17 cellular contexts compared by ENCODE assay signal in the genomic region with DNA sequence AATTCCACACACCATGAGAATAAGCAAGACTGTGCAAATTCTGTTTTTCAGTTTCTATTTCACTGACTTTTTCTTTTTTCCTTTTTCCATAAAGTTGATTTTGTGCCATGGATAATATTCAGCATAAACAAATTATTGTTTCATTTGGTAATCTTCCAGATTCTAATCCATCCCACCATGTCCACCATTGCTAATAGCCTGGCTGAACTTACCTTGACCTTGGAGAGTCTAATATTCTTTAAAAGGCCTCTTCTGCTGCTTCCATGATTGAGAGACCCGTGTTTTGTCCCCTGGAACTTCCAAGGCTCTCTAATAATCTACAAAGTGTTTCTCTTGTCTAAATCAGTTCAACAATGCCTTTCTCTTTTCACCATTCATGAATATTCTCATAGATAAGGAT.
DNase-seq lines count a peak whose midpoint lies in the region; ATAC-seq and TF ChIP-seq lines count a peak whose summit lies in the region.
"Had no signal": no experiment of that assay in that cellular context is flagged by ENCODE, and none has a peak within 500 bp of the region (broad histone marks: within the 10 kb centered on the region; RNA-seq: fewer than 3 reads in every experiment).

No MANE protein-coding gene starts in this region.

- no peaks in the 10 kb centered on the region for H3K36me3 ChIP-seq in muscle layer of duodenum (ENCODE audit: control insufficient read depth in 1 of 2, insufficient read depth in 2 of 2, low read length in 2 of 2)
- H3K36me3 ChIP-seq: lower lobe of right lung, pancreas had no signal

- H3K4me3 ChIP-seq in muscle layer of duodenum (ENCODE audit: low read depth in 1 of 2, low read length in 2 of 2): no peak overlapping the region
- H3K4me3 ChIP-seq: lower lobe of right lung, pancreas had no signal

- no peak overlapping the region for H3K4me3 Mint-ChIP-seq in brain
- H3K4me3 Mint-ChIP-seq: activated naive CD4-positive, alpha-beta T cell treated with anti-CD3 and anti-CD28 coated beads for 36 hours; stimulated activated naive CD8-positive, alpha-beta T cell treated with anti-CD3 and anti-CD28 coated beads, Interleukin-15, amount 100 ng/mL, for 72 hours had no signal

- in situ Hi-C loops in Caki2 (cut with HindIII; ENCODE audit: low pct_unique_long_range_greater_than_20kb, low sequenced_read_pairs): no loop called here

- DNase-seq in Caki2 (ENCODE audit: low read depth) (peak; percentile 10), stromal cell of bone marrow (ENCODE audit: low read depth) (peak; percentile 65), activated T-cell treated with anti-CD3 and anti-CD28 coated beads for 4 hours (no peak)
- no peak for DNase-seq in activated CD4-positive, CD25-positive, alpha-beta regulatory T cell treated with anti-CD3 and anti-CD28 coated beads, Interleukin-2, amount 50 U/mL, for 72 hours
- DNase-seq: activated naive CD4-positive, alpha-beta T cell treated with anti-CD3 and anti-CD28 coated beads for 36 hours; activated T-cell treated with anti-CD3 and anti-CD28 coated beads, Interleukin-2, amount 50 U/mL, for 48 hours; hippocampal formation; lower lobe of right lung; stimulated activated CD4-positive, alpha-beta T cell treated with anti-CD3 and anti-CD28 coated beads, Interleukin-2, amount 100 ng/mL, for 24 hours; stimulated activated naive CD8-positive, alpha-beta T cell treated with anti-CD3 and anti-CD28 coated beads, Interleukin-15, amount 100 ng/mL, for 72 hours had no signal

- H3K9me3 ChIP-seq in muscle layer of duodenum (ENCODE audit: control insufficient read depth in 1 of 2, low read length in 2 of 2): no peaks in the 10 kb centered on the region
- H3K9me3 ChIP-seq: lower lobe of right lung, pancreas had no signal

- H3K27ac Mint-ChIP-seq in brain: peak overlapping the region in 4 of 5 experiments; percentile 8 to 92 (median 64)
- H3K27ac Mint-ChIP-seq: activated naive CD4-positive, alpha-beta T cell treated with anti-CD3 and anti-CD28 coated beads for 36 hours; stimulated activated naive CD8-positive, alpha-beta T cell treated with anti-CD3 and anti-CD28 coated beads, Interleukin-15, amount 100 ng/mL, for 72 hours had no signal

- peak overlapping the region; percentile 24 for H3K27ac ChIP-seq in muscle layer of duodenum (ENCODE audit: low read length)
- H3K27ac ChIP-seq: lower lobe of right lung, pancreas, SK-N-MC had no signal

- no peaks in the 10 kb centered on the region for H3K4me1 ChIP-seq in muscle layer of duodenum (ENCODE audit: control insufficient read depth in 1 of 2, insufficient read depth in 2 of 2, low read length in 2 of 2)
- H3K4me1 ChIP-seq: lower lobe of right lung, pancreas had no signal

- H3K4me1 Mint-ChIP-seq in brain: peaks cover 36% of the 10 kb centered on the region
- H3K4me1 Mint-ChIP-seq: stimulated activated naive CD8-positive, alpha-beta T cell treated with anti-CD3 and anti-CD28 coated beads, Interleukin-15, amount 100 ng/mL, for 72 hours had no signal

- no peaks in the 10 kb centered on the region for H3K27me3 Mint-ChIP-seq in brain

- H3K36me3 Mint-ChIP-seq in brain: no peaks in the 10 kb centered on the region

- H3K27me3 ChIP-seq in muscle layer of duodenum (ENCODE audit: low read depth, low read length): no peaks in the 10 kb centered on the region
- H3K27me3 ChIP-seq: pancreas had no signal

- H3K9me3 Mint-ChIP-seq in brain: peaks cover 2 to 16% (median 9%) of the 10 kb centered on the region in 5 experiments
- H3K9me3 Mint-ChIP-seq: activated naive CD4-positive, alpha-beta T cell treated with anti-CD3 and anti-CD28 coated beads for 36 hours; stimulated activated naive CD8-positive, alpha-beta T cell treated with anti-CD3 and anti-CD28 coated beads, Interleukin-15, amount 100 ng/mL, for 72 hours had no signal

- ATAC-seq in GM18502 (IDR thresholded peaks at IDR 0.05; ENCODE audit: poor library complexity, unreplicated experiment) (no peak), HG03342 (IDR thresholded peaks at IDR 0.05; ENCODE audit: unreplicated experiment) (no peak)
- ATAC-seq: HepG2; stimulated activated naive CD8-positive, alpha-beta T cell treated with anti-CD3 and anti-CD28 coated beads, Interleukin-15, amount 100 ng/mL, for 72 hours had no signal

- TF ChIP-seq CTCF in brain (conservative IDR thresholded peaks at IDR 0.05): no peak

Comparison
In these comparisons a context has a peak if more than half of its experiments do, and no peak if none do; other contexts are left out.
1. DNase-seq: peak in Caki2 (single experiment) and stromal cell of bone marrow (single experiment); none in activated CD4-positive, CD25-positive, alpha-beta regulatory T cell treated with anti-CD3 and anti-CD28 coated beads, Interleukin-2, amount 50 U/mL, for 72 hours (single experiment) and activated T-cell treated with anti-CD3 and anti-CD28 coated beads for 4 hours (single experiment).